ENCODE assay signal across 8 cellular contexts in genomic region chr12:3604750-3605638, GRCh38.
DNase-seq lines count a peak whose midpoint lies in the region; TF ChIP-seq lines count a peak whose summit lies in the region.

No MANE protein-coding gene starts in this region.

- H3K4me1 ChIP-seq in breast epithelium: peaks cover 0 to 7% of the 10 kb centered on the region in 2 donors

- DNase-seq in COR-L47 (lab: John Stamatoyannopoulos, UW): peak; percentile 77
- peak; percentile 81 for DNase-seq in NCI-H1694 (lab: John Stamatoyannopoulos, UW)
- DNase-seq in breast epithelium (ENCODE audit: low spot score in 2 of 2): peak; percentile 38 to 71
- peak; percentile 13 for DNase-seq in medulla oblongata (ENCODE audit: extremely low spot score)
- no peak for DNase-seq in GM20000 (ENCODE audit: low spot score)
- no peak for DNase-seq in GOT3 (lab: John Stamatoyannopoulos, UW)
- DNase-seq in coronary artery (ENCODE audit: low spot score): no peak
- DNase-seq in nephron progenitor cell: no peak

- H3K36me3 ChIP-seq in breast epithelium: no peaks in the 10 kb centered on the region

- no peaks in the 10 kb centered on the region for H3K9me3 ChIP-seq in breast epithelium

- intact Hi-C loops in breast epithelium (cut with DNase I; ENCODE audit: low total_unique reads): no loop called here

- H3K4me3 Mint-ChIP-seq in nephron progenitor cell: no peak overlapping the region

- H3K27ac Mint-ChIP-seq in nephron progenitor cell: no peak overlapping the region

- H3K4me3 ChIP-seq in breast epithelium: no peak overlapping the region
- H3K4me3 ChIP-seq in coronary artery: no peak overlapping the region

- peaks cover 12% of the 10 kb centered on the region for H3K9me3 Mint-ChIP-seq in nephron progenitor cell

- H3K27ac ChIP-seq in breast epithelium: no peak overlapping the region
- H3K27ac ChIP-seq in coronary artery: no peak overlapping the region

- peaks cover 61% of the 10 kb centered on the region for H3K4me1 Mint-ChIP-seq in nephron progenitor cell

- no peak for TF ChIP-seq POLR2A in breast epithelium (IDR thresholded peaks at IDR 0.05)

- peaks cover 0 to 10% of the 10 kb centered on the region in 2 donors for H3K27me3 ChIP-seq in breast epithelium

- peaks cover 11% of the 10 kb centered on the region for H3K36me3 Mint-ChIP-seq in nephron progenitor cell (ENCODE audit: low read depth)

- peaks cover 27% of the 10 kb centered on the region for H3K27me3 Mint-ChIP-seq in nephron progenitor cell (ENCODE audit: low read depth, poor library complexity)

- TF ChIP-seq CTCF in breast epithelium (IDR thresholded peaks at IDR 0.05): no peak
- TF ChIP-seq CTCF in GM20000 (IDR thresholded peaks at IDR 0.05; ENCODE audit: extremely low read depth, missing control alignments): no peak
- no peak for TF ChIP-seq CTCF in coronary artery (IDR thresholded peaks at IDR 0.05)
- no peak for TF ChIP-seq CTCF in nephron progenitor cell (IDR thresholded peaks at IDR 0.05)

Comparison
In these comparisons a context has a peak if more than half of its experiments do, and no peak if none do; other contexts are left out.
1. DNase-seq: peak in COR-L47 (single experiment), NCI-H1694 (single experiment), breast epithelium (2 of 2) and medulla oblongata (single experiment); none in GM20000 (single experiment), GOT3 (single experiment), coronary artery (single experiment) and nephron progenitor cell (single experiment).